In the genomic region with DNA sequence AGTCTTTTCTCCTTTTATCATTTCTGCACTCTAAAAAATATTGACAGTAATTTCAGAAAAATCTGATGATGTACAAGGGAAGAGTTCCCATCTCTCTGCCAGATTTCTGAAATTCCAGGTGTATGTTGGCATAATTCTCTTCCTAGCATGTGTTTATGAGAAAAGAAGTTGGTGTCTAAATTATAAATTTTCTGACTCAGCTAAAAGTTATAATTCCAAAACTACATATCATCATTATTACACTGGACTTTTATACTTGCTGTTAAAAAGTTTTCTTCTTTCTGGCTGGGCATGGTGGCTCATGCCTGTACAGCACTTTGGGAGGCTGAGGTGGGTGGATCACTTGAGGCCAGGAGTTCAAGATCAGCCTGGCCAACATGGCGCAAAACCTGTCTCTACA, we compare ENCODE assay signal across 7 cellular contexts.
"Had no signal": no experiment of that assay in that cellular context is flagged by ENCODE, and none has a peak within 500 bp of the region (broad histone marks: within the 10 kb centered on the region; RNA-seq: fewer than 3 reads in every experiment).

No MANE protein-coding gene starts in this region.

- H3K9me3 Mint-ChIP-seq: GM23338, H9 had no signal

- FAIRE-seq: H1, H54, HTR-8/SVneo had no signal

- DNase-seq: H9, HCEC 1CT, KBM-7 had no signal

- H3K4me2 ChIP-seq: GM23338 had no signal

- H3K27ac Mint-ChIP-seq: GM23338, H9 had no signal

- ATAC-seq: GM23338 had no signal

- H2AFZ ChIP-seq: GM23338 had no signal

- H3K4me3 ChIP-seq: GM23338 had no signal

- H3K4me3 Mint-ChIP-seq: GM23338, H9 had no signal
